3 cellular contexts compared by ENCODE assay signal in genomic region chr16:10548404-10548803, GRCh38.
"Had no signal": no experiment of that assay in that cellular context is flagged by ENCODE, and none has a peak within 500 bp of the region (broad histone marks: within the 10 kb centered on the region; RNA-seq: fewer than 3 reads in every experiment).

No MANE protein-coding gene starts in this region.

- H3K4me3 ChIP-seq: GM12878 had no signal

- DNase-seq: GDM1, GF-D8 had no signal

- ATAC-seq: GM12878 had no signal
